1 cellular context compared by ENCODE assay signal in the genomic region with DNA sequence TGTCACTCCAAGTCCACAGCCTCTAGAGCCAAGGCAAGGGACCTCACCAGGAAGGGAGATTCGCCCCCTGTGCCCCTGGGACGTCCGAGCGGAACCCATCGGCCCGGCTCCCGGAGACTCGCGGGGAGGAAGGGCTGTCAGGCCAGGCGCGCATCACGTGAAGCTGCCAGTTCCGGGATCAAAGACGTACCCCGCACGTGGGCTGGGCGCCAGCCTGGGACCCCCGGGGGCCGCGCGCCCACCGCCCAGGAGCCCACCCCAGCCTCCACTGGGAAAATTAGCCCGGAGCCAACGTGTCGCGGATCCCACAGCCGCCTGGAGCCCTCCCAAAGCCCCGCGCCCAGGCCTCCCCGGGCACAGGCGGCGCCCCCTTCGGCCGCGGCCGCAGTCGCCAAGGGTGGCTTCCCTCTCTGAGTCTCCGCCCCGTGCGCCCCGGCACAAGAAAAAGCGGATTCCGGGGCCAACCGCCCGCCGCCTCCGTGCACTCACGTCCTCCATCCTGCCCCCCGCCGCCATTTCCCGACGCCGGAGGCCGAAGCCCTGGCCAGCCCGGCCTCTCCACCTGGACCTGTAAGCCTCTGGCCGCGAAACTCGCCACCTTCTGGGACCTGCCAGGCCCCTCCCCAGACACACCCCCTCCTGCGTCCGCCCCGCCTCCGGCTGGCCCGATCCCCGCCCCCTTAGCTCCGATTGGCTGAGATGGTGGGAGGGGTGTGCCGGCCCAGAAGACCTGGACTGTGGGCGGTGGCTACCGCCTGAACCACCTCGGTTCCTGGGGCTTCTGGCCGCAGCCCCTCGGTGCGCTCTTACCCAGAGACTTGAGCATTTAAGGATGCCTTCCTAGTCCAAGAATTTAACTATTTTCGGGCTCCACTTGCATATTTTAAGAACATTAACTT.
TF ChIP-seq lines count a peak whose summit lies in the region.

A gene (minus strand): TSS at position 603 of the 899 bp plus-strand sequence. CDS start 87 bp downstream, at position 516.

TF ChIP-seq in K562, 482 proteins besides CTCF, POLR2A, EP300 and RAD21 (continued from another document and continues in another):
- TF ChIP-seq, protein P1, sequence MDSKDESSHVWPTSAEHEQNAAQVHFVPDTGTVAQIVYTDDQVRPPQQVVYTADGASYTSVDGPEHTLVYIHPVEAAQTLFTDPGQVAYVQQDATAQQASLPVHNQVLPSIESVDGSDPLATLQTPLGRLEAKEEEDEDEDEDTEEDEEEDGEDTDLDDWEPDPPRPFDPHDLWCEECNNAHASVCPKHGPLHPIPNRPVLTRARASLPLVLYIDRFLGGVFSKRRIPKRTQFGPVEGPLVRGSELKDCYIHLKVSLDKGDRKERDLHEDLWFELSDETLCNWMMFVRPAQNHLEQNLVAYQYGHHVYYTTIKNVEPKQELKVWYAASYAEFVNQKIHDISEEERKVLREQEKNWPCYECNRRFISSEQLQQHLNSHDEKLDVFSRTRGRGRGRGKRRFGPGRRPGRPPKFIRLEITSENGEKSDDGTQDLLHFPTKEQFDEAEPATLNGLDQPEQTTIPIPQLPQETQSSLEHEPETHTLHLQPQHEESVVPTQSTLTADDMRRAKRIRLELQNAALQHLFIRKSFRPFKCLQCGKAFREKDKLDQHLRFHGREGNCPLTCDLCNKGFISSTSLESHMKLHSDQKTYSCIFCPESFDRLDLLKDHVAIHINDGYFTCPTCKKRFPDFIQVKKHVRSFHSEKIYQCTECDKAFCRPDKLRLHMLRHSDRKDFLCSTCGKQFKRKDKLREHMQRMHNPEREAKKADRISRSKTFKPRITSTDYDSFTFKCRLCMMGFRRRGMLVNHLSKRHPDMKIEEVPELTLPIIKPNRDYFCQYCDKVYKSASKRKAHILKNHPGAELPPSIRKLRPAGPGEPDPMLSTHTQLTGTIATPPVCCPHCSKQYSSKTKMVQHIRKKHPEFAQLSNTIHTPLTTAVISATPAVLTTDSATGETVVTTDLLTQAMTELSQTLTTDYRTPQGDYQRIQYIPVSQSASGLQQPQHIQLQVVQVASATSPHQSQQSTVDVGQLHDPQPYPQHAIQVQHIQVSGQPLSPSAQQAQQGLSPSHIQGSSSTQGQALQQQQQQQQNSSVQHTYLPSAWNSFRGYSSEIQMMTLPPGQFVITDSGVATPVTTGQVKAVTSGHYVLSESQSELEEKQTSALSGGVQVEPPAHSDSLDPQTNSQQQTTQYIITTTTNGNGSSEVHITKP (IDR thresholded peaks at IDR 0.05; ENCODE audit: partially characterized antibody), result peak; percentile 87
- TF ChIP-seq MEF2A (IDR thresholded peaks at IDR 0.05; ENCODE audit: control insufficient read depth, low read depth, low read length) (no peak), ZNF696 (CRISPR knock-in tag; conservative IDR thresholded peaks at IDR 0.05) (no peak), ZEB2 (IDR thresholded peaks at IDR 0.05) (no peak), CC2D1A (IDR thresholded peaks at IDR 0.05) (no peak), ZKSCAN1 (IDR thresholded peaks at IDR 0.05; ENCODE audit: low read depth, low read length) (no peak), ERF (CRISPR knock-in tag; IDR thresholded peaks at IDR 0.05) (no peak), ZNF583 (CRISPR knock-in tag; IDR thresholded peaks at IDR 0.05) (no peak), TCF7 (IDR thresholded peaks at IDR 0.05; ENCODE audit: borderline replicate concordance) (no peak; the same call in 1 of the 2 replicates), ZNF124 (CRISPR knock-in tag; IDR thresholded peaks at IDR 0.05) (no peak), XRCC4 (IDR thresholded peaks at IDR 0.05; ENCODE audit: extremely low read depth, insufficient read depth, insufficient read length) (no peak), KHSRP (IDR thresholded peaks at IDR 0.05) (no peak), FIP1L1 (IDR thresholded peaks at IDR 0.05; ENCODE audit: low read depth, low read length, poor library complexity, severe bottlenecking) (peak; percentile 80), HDAC3 (IDR thresholded peaks at IDR 0.05; ENCODE audit: borderline replicate concordance, partially characterized antibody) (no peak), RBM14 (IDR thresholded peaks at IDR 0.05; ENCODE audit: borderline replicate concordance, insufficient read depth, low read depth, low read length) (no peak), COPS2 (conservative IDR thresholded peaks at IDR 0.05) (no peak), RFX7 (CRISPR knock-in tag; IDR thresholded peaks at IDR 0.05) (no peak), LEF1 (IDR thresholded peaks at IDR 0.05) (no peak), PHF20 (IDR thresholded peaks at IDR 0.05; ENCODE audit: partially characterized antibody) (peak; percentile 88), KLF16 (IDR thresholded peaks at IDR 0.05) (no peak)
- TF ChIP-seq, protein P2, sequence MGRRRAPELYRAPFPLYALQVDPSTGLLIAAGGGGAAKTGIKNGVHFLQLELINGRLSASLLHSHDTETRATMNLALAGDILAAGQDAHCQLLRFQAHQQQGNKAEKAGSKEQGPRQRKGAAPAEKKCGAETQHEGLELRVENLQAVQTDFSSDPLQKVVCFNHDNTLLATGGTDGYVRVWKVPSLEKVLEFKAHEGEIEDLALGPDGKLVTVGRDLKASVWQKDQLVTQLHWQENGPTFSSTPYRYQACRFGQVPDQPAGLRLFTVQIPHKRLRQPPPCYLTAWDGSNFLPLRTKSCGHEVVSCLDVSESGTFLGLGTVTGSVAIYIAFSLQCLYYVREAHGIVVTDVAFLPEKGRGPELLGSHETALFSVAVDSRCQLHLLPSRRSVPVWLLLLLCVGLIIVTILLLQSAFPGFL (CRISPR knock-in tag; IDR thresholded peaks at IDR 0.05), result no peak
- TF ChIP-seq, protein P3, sequence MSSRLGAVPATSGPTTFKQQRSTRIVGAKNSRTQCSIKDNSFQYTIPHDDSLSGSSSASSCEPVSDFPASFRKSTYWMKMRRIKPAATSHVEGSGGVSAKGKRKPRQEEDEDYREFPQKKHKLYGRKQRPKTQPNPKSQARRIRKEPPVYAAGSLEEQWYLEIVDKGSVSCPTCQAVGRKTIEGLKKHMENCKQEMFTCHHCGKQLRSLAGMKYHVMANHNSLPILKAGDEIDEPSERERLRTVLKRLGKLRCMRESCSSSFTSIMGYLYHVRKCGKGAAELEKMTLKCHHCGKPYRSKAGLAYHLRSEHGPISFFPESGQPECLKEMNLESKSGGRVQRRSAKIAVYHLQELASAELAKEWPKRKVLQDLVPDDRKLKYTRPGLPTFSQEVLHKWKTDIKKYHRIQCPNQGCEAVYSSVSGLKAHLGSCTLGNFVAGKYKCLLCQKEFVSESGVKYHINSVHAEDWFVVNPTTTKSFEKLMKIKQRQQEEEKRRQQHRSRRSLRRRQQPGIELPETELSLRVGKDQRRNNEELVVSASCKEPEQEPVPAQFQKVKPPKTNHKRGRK (tag; IDR thresholded peaks at IDR 0.05), result no peak
- TF ChIP-seq, protein P4, sequence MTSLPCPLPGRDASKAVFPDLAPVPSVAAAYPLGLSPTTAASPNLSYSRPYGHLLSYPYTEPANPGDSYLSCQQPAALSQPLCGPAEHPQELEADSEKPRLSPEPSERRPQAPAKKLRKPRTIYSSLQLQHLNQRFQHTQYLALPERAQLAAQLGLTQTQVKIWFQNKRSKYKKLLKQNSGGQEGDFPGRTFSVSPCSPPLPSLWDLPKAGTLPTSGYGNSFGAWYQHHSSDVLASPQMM (CRISPR knock-in tag; IDR thresholded peaks at IDR 0.05), result no peak
- TF ChIP-seq, protein P5, sequence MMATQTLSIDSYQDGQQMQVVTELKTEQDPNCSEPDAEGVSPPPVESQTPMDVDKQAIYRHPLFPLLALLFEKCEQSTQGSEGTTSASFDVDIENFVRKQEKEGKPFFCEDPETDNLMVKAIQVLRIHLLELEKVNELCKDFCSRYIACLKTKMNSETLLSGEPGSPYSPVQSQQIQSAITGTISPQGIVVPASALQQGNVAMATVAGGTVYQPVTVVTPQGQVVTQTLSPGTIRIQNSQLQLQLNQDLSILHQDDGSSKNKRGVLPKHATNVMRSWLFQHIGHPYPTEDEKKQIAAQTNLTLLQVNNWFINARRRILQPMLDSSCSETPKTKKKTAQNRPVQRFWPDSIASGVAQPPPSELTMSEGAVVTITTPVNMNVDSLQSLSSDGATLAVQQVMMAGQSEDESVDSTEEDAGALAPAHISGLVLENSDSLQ (IDR thresholded peaks at IDR 0.05), result no peak
- TF ChIP-seq, protein P6, sequence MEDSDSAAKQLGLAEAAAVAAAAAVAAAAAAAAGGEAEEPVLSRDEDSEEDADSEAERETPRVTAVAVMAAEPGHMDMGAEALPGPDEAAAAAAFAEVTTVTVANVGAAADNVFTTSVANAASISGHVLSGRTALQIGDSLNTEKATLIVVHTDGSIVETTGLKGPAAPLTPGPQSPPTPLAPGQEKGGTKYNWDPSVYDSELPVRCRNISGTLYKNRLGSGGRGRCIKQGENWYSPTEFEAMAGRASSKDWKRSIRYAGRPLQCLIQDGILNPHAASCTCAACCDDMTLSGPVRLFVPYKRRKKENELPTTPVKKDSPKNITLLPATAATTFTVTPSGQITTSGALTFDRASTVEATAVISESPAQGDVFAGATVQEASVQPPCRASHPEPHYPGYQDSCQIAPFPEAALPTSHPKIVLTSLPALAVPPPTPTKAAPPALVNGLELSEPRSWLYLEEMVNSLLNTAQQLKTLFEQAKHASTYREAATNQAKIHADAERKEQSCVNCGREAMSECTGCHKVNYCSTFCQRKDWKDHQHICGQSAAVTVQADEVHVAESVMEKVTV (CRISPR knock-in tag; IDR thresholded peaks at IDR 0.05), result no peak
- TF ChIP-seq, protein P7, sequence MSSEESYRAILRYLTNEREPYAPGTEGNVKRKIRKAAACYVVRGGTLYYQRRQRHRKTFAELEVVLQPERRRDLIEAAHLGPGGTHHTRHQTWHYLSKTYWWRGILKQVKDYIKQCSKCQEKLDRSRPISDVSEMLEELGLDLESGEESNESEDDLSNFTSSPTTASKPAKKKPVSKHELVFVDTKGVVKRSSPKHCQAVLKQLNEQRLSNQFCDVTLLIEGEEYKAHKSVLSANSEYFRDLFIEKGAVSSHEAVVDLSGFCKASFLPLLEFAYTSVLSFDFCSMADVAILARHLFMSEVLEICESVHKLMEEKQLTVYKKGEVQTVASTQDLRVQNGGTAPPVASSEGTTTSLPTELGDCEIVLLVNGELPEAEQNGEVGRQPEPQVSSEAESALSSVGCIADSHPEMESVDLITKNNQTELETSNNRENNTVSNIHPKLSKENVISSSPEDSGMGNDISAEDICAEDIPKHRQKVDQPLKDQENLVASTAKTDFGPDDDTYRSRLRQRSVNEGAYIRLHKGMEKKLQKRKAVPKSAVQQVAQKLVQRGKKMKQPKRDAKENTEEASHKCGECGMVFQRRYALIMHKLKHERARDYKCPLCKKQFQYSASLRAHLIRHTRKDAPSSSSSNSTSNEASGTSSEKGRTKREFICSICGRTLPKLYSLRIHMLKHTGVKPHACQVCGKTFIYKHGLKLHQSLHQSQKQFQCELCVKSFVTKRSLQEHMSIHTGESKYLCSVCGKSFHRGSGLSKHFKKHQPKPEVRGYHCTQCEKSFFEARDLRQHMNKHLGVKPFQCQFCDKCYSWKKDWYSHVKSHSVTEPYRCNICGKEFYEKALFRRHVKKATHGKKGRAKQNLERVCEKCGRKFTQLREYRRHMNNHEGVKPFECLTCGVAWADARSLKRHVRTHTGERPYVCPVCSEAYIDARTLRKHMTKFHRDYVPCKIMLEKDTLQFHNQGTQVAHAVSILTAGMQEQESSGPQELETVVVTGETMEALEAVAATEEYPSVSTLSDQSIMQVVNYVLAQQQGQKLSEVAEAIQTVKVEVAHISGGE (CRISPR knock-in tag; IDR thresholded peaks at IDR 0.05), result peak; percentile 76 to 96 (median 82); a peak in 5 of 6 replicates
- TF ChIP-seq, protein P8, sequence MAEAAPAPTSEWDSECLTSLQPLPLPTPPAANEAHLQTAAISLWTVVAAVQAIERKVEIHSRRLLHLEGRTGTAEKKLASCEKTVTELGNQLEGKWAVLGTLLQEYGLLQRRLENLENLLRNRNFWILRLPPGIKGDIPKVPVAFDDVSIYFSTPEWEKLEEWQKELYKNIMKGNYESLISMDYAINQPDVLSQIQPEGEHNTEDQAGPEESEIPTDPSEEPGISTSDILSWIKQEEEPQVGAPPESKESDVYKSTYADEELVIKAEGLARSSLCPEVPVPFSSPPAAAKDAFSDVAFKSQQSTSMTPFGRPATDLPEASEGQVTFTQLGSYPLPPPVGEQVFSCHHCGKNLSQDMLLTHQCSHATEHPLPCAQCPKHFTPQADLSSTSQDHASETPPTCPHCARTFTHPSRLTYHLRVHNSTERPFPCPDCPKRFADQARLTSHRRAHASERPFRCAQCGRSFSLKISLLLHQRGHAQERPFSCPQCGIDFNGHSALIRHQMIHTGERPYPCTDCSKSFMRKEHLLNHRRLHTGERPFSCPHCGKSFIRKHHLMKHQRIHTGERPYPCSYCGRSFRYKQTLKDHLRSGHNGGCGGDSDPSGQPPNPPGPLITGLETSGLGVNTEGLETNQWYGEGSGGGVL (CRISPR knock-in tag; IDR thresholded peaks at IDR 0.05), result no peak
- TF ChIP-seq, protein P9, sequence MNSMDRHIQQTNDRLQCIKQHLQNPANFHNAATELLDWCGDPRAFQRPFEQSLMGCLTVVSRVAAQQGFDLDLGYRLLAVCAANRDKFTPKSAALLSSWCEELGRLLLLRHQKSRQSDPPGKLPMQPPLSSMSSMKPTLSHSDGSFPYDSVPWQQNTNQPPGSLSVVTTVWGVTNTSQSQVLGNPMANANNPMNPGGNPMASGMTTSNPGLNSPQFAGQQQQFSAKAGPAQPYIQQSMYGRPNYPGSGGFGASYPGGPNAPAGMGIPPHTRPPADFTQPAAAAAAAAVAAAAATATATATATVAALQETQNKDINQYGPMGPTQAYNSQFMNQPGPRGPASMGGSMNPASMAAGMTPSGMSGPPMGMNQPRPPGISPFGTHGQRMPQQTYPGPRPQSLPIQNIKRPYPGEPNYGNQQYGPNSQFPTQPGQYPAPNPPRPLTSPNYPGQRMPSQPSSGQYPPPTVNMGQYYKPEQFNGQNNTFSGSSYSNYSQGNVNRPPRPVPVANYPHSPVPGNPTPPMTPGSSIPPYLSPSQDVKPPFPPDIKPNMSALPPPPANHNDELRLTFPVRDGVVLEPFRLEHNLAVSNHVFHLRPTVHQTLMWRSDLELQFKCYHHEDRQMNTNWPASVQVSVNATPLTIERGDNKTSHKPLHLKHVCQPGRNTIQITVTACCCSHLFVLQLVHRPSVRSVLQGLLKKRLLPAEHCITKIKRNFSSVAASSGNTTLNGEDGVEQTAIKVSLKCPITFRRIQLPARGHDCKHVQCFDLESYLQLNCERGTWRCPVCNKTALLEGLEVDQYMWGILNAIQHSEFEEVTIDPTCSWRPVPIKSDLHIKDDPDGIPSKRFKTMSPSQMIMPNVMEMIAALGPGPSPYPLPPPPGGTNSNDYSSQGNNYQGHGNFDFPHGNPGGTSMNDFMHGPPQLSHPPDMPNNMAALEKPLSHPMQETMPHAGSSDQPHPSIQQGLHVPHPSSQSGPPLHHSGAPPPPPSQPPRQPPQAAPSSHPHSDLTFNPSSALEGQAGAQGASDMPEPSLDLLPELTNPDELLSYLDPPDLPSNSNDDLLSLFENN (IDR thresholded peaks at IDR 0.05; ENCODE audit: low read depth in 2 of 2, low read length in 2 of 2), result no peak
- TF ChIP-seq, protein P10, sequence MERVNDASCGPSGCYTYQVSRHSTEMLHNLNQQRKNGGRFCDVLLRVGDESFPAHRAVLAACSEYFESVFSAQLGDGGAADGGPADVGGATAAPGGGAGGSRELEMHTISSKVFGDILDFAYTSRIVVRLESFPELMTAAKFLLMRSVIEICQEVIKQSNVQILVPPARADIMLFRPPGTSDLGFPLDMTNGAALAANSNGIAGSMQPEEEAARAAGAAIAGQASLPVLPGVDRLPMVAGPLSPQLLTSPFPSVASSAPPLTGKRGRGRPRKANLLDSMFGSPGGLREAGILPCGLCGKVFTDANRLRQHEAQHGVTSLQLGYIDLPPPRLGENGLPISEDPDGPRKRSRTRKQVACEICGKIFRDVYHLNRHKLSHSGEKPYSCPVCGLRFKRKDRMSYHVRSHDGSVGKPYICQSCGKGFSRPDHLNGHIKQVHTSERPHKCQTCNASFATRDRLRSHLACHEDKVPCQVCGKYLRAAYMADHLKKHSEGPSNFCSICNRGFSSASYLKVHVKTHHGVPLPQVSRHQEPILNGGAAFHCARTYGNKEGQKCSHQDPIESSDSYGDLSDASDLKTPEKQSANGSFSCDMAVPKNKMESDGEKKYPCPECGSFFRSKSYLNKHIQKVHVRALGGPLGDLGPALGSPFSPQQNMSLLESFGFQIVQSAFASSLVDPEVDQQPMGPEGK (CRISPR knock-in tag; IDR thresholded peaks at IDR 0.05; ENCODE audit: borderline replicate concordance), result no peak
